ENCODE assay signal across 16 cellular contexts in genomic region chr7:31470883-31471282, GRCh38. TPM values are rescaled to one million over a fixed set of nuclear protein-coding genes. Genes with fewer than 3 reads are reported as not detected.
"Had no signal": no experiment of that assay in that cellular context is flagged by ENCODE, and none has a peak within 500 bp of the region (broad histone marks: within the 10 kb centered on the region; RNA-seq: fewer than 3 reads in every experiment).

No MANE protein-coding gene starts in this region.

RNA-seq across cellular contexts. Expression of gene ITPRID1, which starts 43.0 kb away (rescaled TPM):
- total RNA-seq: kidney; kidney epithelial cell; left cardiac atrium; left lobe of liver; left ventricle myocardium inferior; left ventricle myocardium superior; liver; lung microvascular endothelial cell; mesenteric fat pad; mesothelial cell of epicardium; myocyte; naive thymus-derived CD4-positive, alpha-beta T cell; naive thymus-derived CD8-positive, alpha-beta T cell had no signal
- polyA plus RNA-seq: immature natural killer cell; keratinocyte; liver; mammary epithelial cell; naive thymus-derived CD4-positive, alpha-beta T cell; naive thymus-derived CD8-positive, alpha-beta T cell had no signal
